18 cellular contexts compared by ENCODE assay signal in genomic region chr3:69691860-69692259, GRCh38. TPM values are rescaled to one million over a fixed set of nuclear protein-coding genes. Genes with fewer than 3 reads are reported as not detected.
"Had no signal": no experiment of that assay in that cellular context is flagged by ENCODE, and none has a peak within 500 bp of the region (broad histone marks: within the 10 kb centered on the region; RNA-seq: fewer than 3 reads in every experiment).

No MANE protein-coding gene starts in this region.

- H3K4me3 ChIP-seq: ascending aorta, heart left ventricle, lower lobe of right lung, prostate gland, thyroid gland had no signal

- H3K9me3 ChIP-seq: ascending aorta, esophagus muscularis mucosa, heart left ventricle, lower lobe of right lung, prostate gland, sigmoid colon, thyroid gland had no signal

- FAIRE-seq: urothelium cell line had no signal

- H3K27ac ChIP-seq: ascending aorta, esophagus muscularis mucosa, heart left ventricle, lower lobe of right lung, prostate gland, thyroid gland had no signal

- ATAC-seq: activated T-helper 17 cell treated with anti-CD3 and anti-CD28 coated beads, Interleukin-2, amount 50 U/mL, for 72 hours; stimulated activated effector memory CD8-positive, alpha-beta T cell treated with anti-CD3 and anti-CD28 coated beads, Interleukin-12 subunit alpha, Interleukin-12 subunit beta, amount 100 ng/mL, for 72 hours had no signal

- H3K36me3 ChIP-seq: ascending aorta, esophagus muscularis mucosa, heart left ventricle, lower lobe of right lung, prostate gland, sigmoid colon, thyroid gland had no signal

- DNase-seq: activated CD4-positive, CD25-positive, alpha-beta regulatory T cell treated with anti-CD3 and anti-CD28 coated beads, Interleukin-2, amount 50 U/mL, for 72 hours; activated naive CD4-positive, alpha-beta T cell treated with Interleukin-2 at 50 U/mL for 16 hours; foreskin fibroblast; immature natural killer cell; left colon; lower lobe of right lung; stimulated activated CD4-positive, alpha-beta T cell treated with anti-CD3 and anti-CD28 coated beads, Interleukin-12 subunit alpha, Interleukin-12 subunit beta, amount 100 ng/mL, for 4 hours; stimulated activated CD4-positive, alpha-beta T cell treated with anti-CD3 and anti-CD28 coated beads, Interleukin-2, amount 100 ng/mL, for 24 hours had no signal

- H3K27me3 ChIP-seq: ascending aorta, esophagus muscularis mucosa, heart left ventricle, sigmoid colon, thyroid gland had no signal

- H3K4me1 ChIP-seq: ascending aorta, lower lobe of right lung, prostate gland, thyroid gland had no signal

RNA-seq across cellular contexts. Expression of gene MITF, which starts 47.4 kb away (rescaled TPM):
- total RNA-seq: activated T-helper 17 cell treated with anti-CD3 and anti-CD28 coated beads, Interleukin-2, amount 50 U/mL, for 72 hours; T-helper 1 cell treated with Interleukin-12 subunit alpha and Interleukin-12 subunit beta and Interleukin-4 antibody, amounts not matched to agents 30 ng/mL and 1 ng/mL, for 36 hours had no signal
